ENCODE assay signal across 8 cellular contexts in genomic region chr17:60390223-60390622, GRCh38. TPM values are rescaled to one million over a fixed set of nuclear protein-coding genes. Genes with fewer than 3 reads are reported as not detected.
DNase-seq lines count a peak whose midpoint lies in the region; ATAC-seq and TF ChIP-seq lines count a peak whose summit lies in the region.

No MANE protein-coding gene starts in this region.

- ATAC-seq in gastrocnemius medialis (peak in 1 of 2 donors; percentile 24), GM19452 (IDR thresholded peaks at IDR 0.05; ENCODE audit: unreplicated experiment) (no peak)

- no peak for TF ChIP-seq CTCF in esophagus squamous epithelium (IDR thresholded peaks at IDR 0.05)
- TF ChIP-seq CTCF in gastrocnemius medialis (IDR thresholded peaks at IDR 0.05 in 4 of 5, conservative IDR thresholded peaks at IDR 0.05 in 1 of 5): no peak

- H3K27ac ChIP-seq in SJCRH30: no peak overlapping the region
- peak overlapping the region; percentile 93 to 100 (median 96) for H3K27ac ChIP-seq in esophagus squamous epithelium
- H3K27ac ChIP-seq in gastrocnemius medialis: peak overlapping the region; percentile 96 to 99 (median 98)

- 10 to 11% methylated on average over 1 of the region's 1 CpG for WGBS in esophagus squamous epithelium, 2 donors

- TF ChIP-seq POLR2A in esophagus squamous epithelium (IDR thresholded peaks at IDR 0.05) (no peak), gastrocnemius medialis (IDR thresholded peaks at IDR 0.05) (no peak)

- peak overlapping the region; percentile 93 for H3K4me3 ChIP-seq in SJCRH30
- H3K4me3 ChIP-seq in esophagus squamous epithelium: peak overlapping the region in 3 of 4 donors; percentile 82 to 88 (median 82)
- peak overlapping the region in 3 of 4 donors; percentile 74 to 94 (median 87) for H3K4me3 ChIP-seq in gastrocnemius medialis

- intact Hi-C loops in esophagus squamous epithelium (cut with DNase I) (no loop called here), gastrocnemius medialis (cut with DNase I; ENCODE audit: low total_unique reads) (loop anchor here (5.0 to 10.0 kb wide), 3 partner anchors 78 to 965 kb away; no protein-coding TSS in a partner anchor)

- peak; percentile 44 for DNase-seq in NCI-H82 (lab: John Stamatoyannopoulos, UW)
- no peak for DNase-seq in NCI-H82 treated with DMSO at 0.1 percent for 48 hours (lab: John Stamatoyannopoulos, UW; ENCODE audit: unreplicated experiment)
- no peak for DNase-seq in SJCRH30
- DNase-seq in esophagus squamous epithelium (lab: John Stamatoyannopoulos, UW): no peak
- DNase-seq in gastrocnemius medialis: peak in 1 of 2 donors; percentile 25
- DNase-seq in amygdala (lab: John Stamatoyannopoulos, UW): no peak
- no peak for DNase-seq in NCI-H2081 treated with DMSO at 0.1 percent for 48 hours (lab: John Stamatoyannopoulos, UW)

- in situ Hi-C loops in gastrocnemius medialis (cut with MboI; ENCODE audit: low sequenced_read_pairs in 4 of 4): no loop called here

- peaks cover 5% of the 10 kb centered on the region; the same call in 1 of the 2 replicates for H3K4me1 ChIP-seq in SJCRH30
- H3K4me1 ChIP-seq in esophagus squamous epithelium: peaks cover 12 to 85% (median 30%) of the 10 kb centered on the region in 3 donors
- peaks cover 61% of the 10 kb centered on the region in 2 donors for H3K4me1 ChIP-seq in gastrocnemius medialis

- no peaks in the 10 kb centered on the region for H3K36me3 ChIP-seq in SJCRH30
- no peaks in the 10 kb centered on the region for H3K36me3 ChIP-seq in esophagus squamous epithelium
- H3K36me3 ChIP-seq in gastrocnemius medialis: no peaks in the 10 kb centered on the region

- no peaks in the 10 kb centered on the region for H3K9me3 ChIP-seq in SJCRH30 (replicated peaks)
- H3K9me3 ChIP-seq in esophagus squamous epithelium: no peaks in the 10 kb centered on the region
- H3K9me3 ChIP-seq in gastrocnemius medialis: no peaks in the 10 kb centered on the region

- H3K27me3 ChIP-seq in SJCRH30 (no peaks in the 10 kb centered on the region), esophagus squamous epithelium (no peaks in the 10 kb centered on the region), gastrocnemius medialis (no peaks in the 10 kb centered on the region)

RNA-seq across cellular contexts. Expression of gene USP32, which starts 1.7 kb away (rescaled TPM):
- total RNA-seq in SJCRH30 (2014; rRNA removed; shearing (Covaris generic)): 29.7 and 31.0 TPM in 2 replicates
- total RNA-seq in esophagus squamous epithelium (10 to 100 TPM; 29.1 to 74.1 (median 42.5) TPM), gastrocnemius medialis (10 to 100 TPM; 44.4 to 83.2 (median 52.5) TPM)

RNA-seq across cellular contexts. Expression of gene CHCT1, which starts 32.1 kb away (rescaled TPM):
- total RNA-seq in SJCRH30 (2014; rRNA removed; shearing (Covaris generic)): not detected in 2 replicates
- total RNA-seq in esophagus squamous epithelium (not detected), gastrocnemius medialis (not detected)
